ENCODE assay signal across 30 cellular contexts in genomic region chr1:50189369-50189768, GRCh38.
"Had no signal": no experiment of that assay in that cellular context is flagged by ENCODE, and none has a peak within 500 bp of the region (broad histone marks: within the 10 kb centered on the region; RNA-seq: fewer than 3 reads in every experiment).

No MANE protein-coding gene starts in this region.

- H3K4me3 Mint-ChIP-seq: activated CD4-positive, alpha-beta memory T cell treated with anti-CD3 and anti-CD28 coated beads for 36 hours; activated CD4-positive, alpha-beta T cell treated with anti-CD3 and anti-CD28 coated beads for 36 hours; activated CD4-positive, alpha-beta T cell treated with anti-CD3 and anti-CD28 coated beads, Interleukin-2, amount 10 ng/mL, durations not matched to agents 24 days and 14 days; activated naive CD4-positive, alpha-beta T cell treated with anti-CD3 and anti-CD28 coated beads, Interleukin-2, amount 10 ng/mL, durations not matched to agents 7 days and 5 days; activated naive CD8-positive, alpha-beta T cell treated with anti-CD3 and anti-CD28 coated beads, Interleukin-2, amount 10 ng/mL, durations not matched to agents 7 days and 5 days; activated T-cell treated with anti-CD3 and anti-CD28 coated beads, Interleukin-2, amount 50 U/mL, for 24 hours; activated T-cell treated with anti-CD3 and anti-CD28 coated beads, Interleukin-2, amount 50 U/mL, for 72 hours; brain had no signal

- H3K27me3 ChIP-seq: ascending aorta, cardiac muscle cell, colonic mucosa, foreskin keratinocyte, gastrocnemius medialis, hepatocyte had no signal

- H3K36me3 Mint-ChIP-seq: activated CD4-positive, alpha-beta memory T cell treated with anti-CD3 and anti-CD28 coated beads for 36 hours; activated naive CD4-positive, alpha-beta T cell treated with anti-CD3 and anti-CD28 coated beads, Interleukin-2, amount 10 ng/mL, durations not matched to agents 7 days and 5 days; activated naive CD4-positive, alpha-beta T cell treated with anti-CD3 and anti-CD28 coated beads, Interleukin-2, amount 50 U/mL, for 72 hours; activated naive CD8-positive, alpha-beta T cell treated with anti-CD3 and anti-CD28 coated beads, Interleukin-2, amount 10 ng/mL, durations not matched to agents 7 days and 5 days had no signal

- H3K4me3 ChIP-seq: ascending aorta, breast epithelium, cardiac muscle cell, colonic mucosa, esophagus muscularis mucosa, gastrocnemius medialis, heart right ventricle, hepatocyte had no signal

- H3K4me1 Mint-ChIP-seq: activated CD4-positive, alpha-beta T cell treated with anti-CD3 and anti-CD28 coated beads for 36 hours; activated CD4-positive, alpha-beta T cell treated with anti-CD3 and anti-CD28 coated beads, Interleukin-2, amount 10 ng/mL, durations not matched to agents 24 days and 14 days; activated naive CD4-positive, alpha-beta T cell treated with anti-CD3 and anti-CD28 coated beads, Interleukin-2, amount 10 ng/mL, durations not matched to agents 7 days and 5 days; activated naive CD8-positive, alpha-beta T cell treated with anti-CD3 and anti-CD28 coated beads, Interleukin-2, amount 10 ng/mL, durations not matched to agents 7 days and 5 days had no signal

- H3K4me2 ChIP-seq: hepatocyte had no signal

- DNase-seq: activated CD4-positive, alpha-beta memory T cell treated with anti-CD3 and anti-CD28 coated beads for 36 hours; activated CD4-positive, alpha-beta T cell treated with anti-CD3 and anti-CD28 coated beads for 36 hours; activated CD4-positive, alpha-beta T cell treated with anti-CD3 and anti-CD28 coated beads, Interleukin-2, amount 10 ng/mL, durations not matched to agents 24 days and 14 days; activated CD4-positive, CD25-positive, alpha-beta regulatory T cell; activated CD4-positive, CD25-positive, alpha-beta regulatory T cell treated with anti-CD3 and anti-CD28 coated beads, Interleukin-2, amount 50 U/mL, for 72 hours; activated CD8-positive, alpha-beta memory T cell treated with anti-CD3 and anti-CD28 coated beads, Interleukin-2, amount 50 U/mL, for 48 hours; activated gamma-delta T cell; activated naive CD4-positive, alpha-beta T cell; activated naive CD4-positive, alpha-beta T cell treated with anti-CD3 and anti-CD28 coated beads, Interleukin-2, amount 10 ng/mL, durations not matched to agents 7 days and 5 days; activated naive CD8-positive, alpha-beta T cell treated with anti-CD3 and anti-CD28 coated beads, Interleukin-2, amount 10 ng/mL, durations not matched to agents 7 days and 5 days; activated T-cell treated with anti-CD3 and anti-CD28 coated beads for 4 hours; activated T-cell treated with anti-CD3 and anti-CD28 coated beads, Interleukin-2, amount 50 U/mL, for 24 hours; activated T-cell treated with anti-CD3 and anti-CD28 coated beads, Interleukin-2, amount 50 U/mL, for 72 hours; central memory CD4-positive, alpha-beta T cell; cerebellar nuclear complex; colonic mucosa; effector CD8-positive, alpha-beta T cell; erythroblast; foreskin keratinocyte; gastrocnemius medialis; heart right ventricle; T-helper 2 cell; WERI-Rb-1 had no signal

- H3K27me3 Mint-ChIP-seq: activated naive CD4-positive, alpha-beta T cell treated with anti-CD3 and anti-CD28 coated beads, Interleukin-2, amount 10 ng/mL, durations not matched to agents 7 days and 5 days; activated naive CD8-positive, alpha-beta T cell treated with anti-CD3 and anti-CD28 coated beads, Interleukin-2, amount 10 ng/mL, durations not matched to agents 7 days and 5 days had no signal

- H3K36me3 ChIP-seq: ascending aorta, breast epithelium, cardiac muscle cell, colonic mucosa, esophagus muscularis mucosa, gastrocnemius medialis, heart right ventricle, WERI-Rb-1 had no signal

- H3K9me3 ChIP-seq: ascending aorta, breast epithelium, colonic mucosa, esophagus muscularis mucosa, gastrocnemius medialis had no signal

- H3K4me1 ChIP-seq: ascending aorta, breast epithelium, colonic mucosa, esophagus muscularis mucosa, foreskin keratinocyte, gastrocnemius medialis, heart right ventricle had no signal

- H3K79me2 ChIP-seq: hepatocyte had no signal

- H2AFZ ChIP-seq: hepatocyte had no signal

- H3K27ac Mint-ChIP-seq: activated CD4-positive, alpha-beta memory T cell treated with anti-CD3 and anti-CD28 coated beads for 36 hours; activated CD4-positive, alpha-beta T cell treated with anti-CD3 and anti-CD28 coated beads for 36 hours; activated CD4-positive, alpha-beta T cell treated with anti-CD3 and anti-CD28 coated beads, Interleukin-2, amount 10 ng/mL, durations not matched to agents 24 days and 14 days; activated naive CD4-positive, alpha-beta T cell treated with anti-CD3 and anti-CD28 coated beads, Interleukin-2, amount 10 ng/mL, durations not matched to agents 7 days and 5 days; activated naive CD4-positive, alpha-beta T cell treated with anti-CD3 and anti-CD28 coated beads, Interleukin-2, amount 50 U/mL, for 72 hours; activated naive CD8-positive, alpha-beta T cell treated with anti-CD3 and anti-CD28 coated beads, Interleukin-2, amount 10 ng/mL, durations not matched to agents 7 days and 5 days; activated T-cell treated with anti-CD3 and anti-CD28 coated beads, Interleukin-2, amount 50 U/mL, for 24 hours; activated T-cell treated with anti-CD3 and anti-CD28 coated beads, Interleukin-2, amount 50 U/mL, for 72 hours; brain had no signal

- ATAC-seq: activated CD4-positive, alpha-beta T cell treated with anti-CD3 and anti-CD28 coated beads for 36 hours; activated naive CD4-positive, alpha-beta T cell treated with anti-CD3 and anti-CD28 coated beads, Interleukin-2, amount 50 U/mL, for 72 hours; activated T-cell treated with anti-CD3 and anti-CD28 coated beads, Interleukin-2, amount 50 U/mL, for 72 hours; foreskin keratinocyte; gastrocnemius medialis; heart right ventricle had no signal

- H3K9me3 Mint-ChIP-seq: activated CD4-positive, alpha-beta memory T cell treated with anti-CD3 and anti-CD28 coated beads for 36 hours; activated CD4-positive, alpha-beta T cell treated with anti-CD3 and anti-CD28 coated beads, Interleukin-2, amount 10 ng/mL, durations not matched to agents 24 days and 14 days; activated naive CD4-positive, alpha-beta T cell treated with anti-CD3 and anti-CD28 coated beads, Interleukin-2, amount 10 ng/mL, durations not matched to agents 7 days and 5 days; activated naive CD4-positive, alpha-beta T cell treated with anti-CD3 and anti-CD28 coated beads, Interleukin-2, amount 50 U/mL, for 72 hours; activated naive CD8-positive, alpha-beta T cell treated with anti-CD3 and anti-CD28 coated beads, Interleukin-2, amount 10 ng/mL, durations not matched to agents 7 days and 5 days; activated T-cell treated with anti-CD3 and anti-CD28 coated beads, Interleukin-2, amount 50 U/mL, for 24 hours; activated T-cell treated with anti-CD3 and anti-CD28 coated beads, Interleukin-2, amount 50 U/mL, for 72 hours; brain had no signal

- H3K27ac ChIP-seq: ascending aorta, breast epithelium, cardiac muscle cell, colonic mucosa, esophagus muscularis mucosa, foreskin keratinocyte, gastrocnemius medialis, heart right ventricle, hepatocyte, WERI-Rb-1 had no signal
